21 cellular contexts compared by ENCODE assay signal in genomic region chr2:96947949-96948348, GRCh38. TPM values are rescaled to one million over a fixed set of nuclear protein-coding genes. Genes with fewer than 3 reads are reported as not detected.
"Had no signal": no experiment of that assay in that cellular context is flagged by ENCODE, and none has a peak within 500 bp of the region (broad histone marks: within the 10 kb centered on the region; RNA-seq: fewer than 3 reads in every experiment).

No MANE protein-coding gene starts in this region.

- H3K9me3 Mint-ChIP-seq: natural killer cell treated with Interleukin-12 subunit alpha and Interleukin-12 subunit beta and Interleukin-15 and Interleukin-18, amount 100 ng/mL, for 72 hours; stimulated activated naive CD8-positive, alpha-beta T cell treated with anti-CD3 and anti-CD28 coated beads, Interleukin-15, Interleukin-2, amounts not matched to agents 100 ng/mL and 50 ng/mL, for 24 hours had no signal

- H3K27ac ChIP-seq: esophagus squamous epithelium, left ventricle myocardium inferior, neural progenitor cell, ovary, thoracic aorta, transverse colon had no signal

- DNase-seq: esophagus squamous epithelium; foreskin fibroblast; immature natural killer cell; left ventricle myocardium inferior; mesenchymal stem cell; midbrain; ovary; stimulated activated CD4-positive, alpha-beta T cell treated with anti-CD3 and anti-CD28 coated beads, Interleukin-4, amount 100 ng/mL, for 1 hour; stimulated activated CD8-positive, alpha-beta memory T cell treated with anti-CD3 and anti-CD28 coated beads, Interleukin-4, amount 100 ng/mL, for 48 hours; transverse colon had no signal

- H3K36me3 Mint-ChIP-seq: immature natural killer cell; natural killer cell treated with Interleukin-12 subunit alpha and Interleukin-12 subunit beta and Interleukin-15 and Interleukin-18, amount 100 ng/mL, for 72 hours had no signal

- H3K27me3 ChIP-seq: neural progenitor cell, ovary, transverse colon had no signal

- H3K27me3 Mint-ChIP-seq: natural killer cell treated with Interleukin-12 subunit alpha and Interleukin-12 subunit beta and Interleukin-15 and Interleukin-18, amount 100 ng/mL, for 72 hours; stimulated activated naive CD8-positive, alpha-beta T cell treated with anti-CD3 and anti-CD28 coated beads, Interleukin-15, Interleukin-2, amounts not matched to agents 100 ng/mL and 50 ng/mL, for 24 hours had no signal

- H3K4me3 Mint-ChIP-seq: dendritic cell treated with granulocyte-macrophage colony-stimulating factor and Interleukin-4, amounts not matched to agents 40 ng/mL and 50 ng/mL, for 4 days; immature natural killer cell; natural killer cell treated with Interleukin-12 subunit alpha and Interleukin-12 subunit beta and Interleukin-15 and Interleukin-18, amount 100 ng/mL, for 72 hours; neural progenitor cell; stimulated activated effector memory CD8-positive, alpha-beta T cell treated with anti-CD3 and anti-CD28 coated beads, Interleukin-12 subunit alpha, Interleukin-12 subunit beta, amount 100 ng/mL, for 72 hours; stimulated activated naive CD8-positive, alpha-beta T cell treated with anti-CD3 and anti-CD28 coated beads, Interleukin-15, Interleukin-2, amounts not matched to agents 100 ng/mL and 50 ng/mL, for 24 hours had no signal

- H3K36me3 ChIP-seq: esophagus squamous epithelium, left ventricle myocardium inferior, neural progenitor cell, ovary, thoracic aorta, transverse colon had no signal

- H3K9me3 ChIP-seq: esophagus squamous epithelium, ovary, thoracic aorta, transverse colon had no signal

- H3K27ac Mint-ChIP-seq: dendritic cell treated with granulocyte-macrophage colony-stimulating factor and Interleukin-4, amounts not matched to agents 40 ng/mL and 50 ng/mL, for 4 days; immature natural killer cell; natural killer cell treated with Interleukin-12 subunit alpha and Interleukin-12 subunit beta and Interleukin-15 and Interleukin-18, amount 100 ng/mL, for 72 hours; neural progenitor cell; progenitor cell of endocrine pancreas; stimulated activated naive CD8-positive, alpha-beta T cell treated with anti-CD3 and anti-CD28 coated beads, Interleukin-15, Interleukin-2, amounts not matched to agents 100 ng/mL and 50 ng/mL, for 24 hours had no signal

- H3K4me3 ChIP-seq: esophagus squamous epithelium, left ventricle myocardium inferior, lung, neural progenitor cell, ovary, thoracic aorta, transverse colon had no signal

- ATAC-seq: natural killer cell treated with Interleukin-12 subunit alpha and Interleukin-12 subunit beta and Interleukin-15 and Interleukin-18, amount 100 ng/mL, for 72 hours; right cardiac atrium; stimulated activated effector memory CD8-positive, alpha-beta T cell treated with anti-CD3 and anti-CD28 coated beads, Interleukin-12 subunit alpha, Interleukin-12 subunit beta, amount 100 ng/mL, for 72 hours had no signal

RNA-seq across cellular contexts. Expression of gene FAM178B, which starts 38.4 kb away (rescaled TPM):
- total RNA-seq: epithelial cell of proximal tubule; natural killer cell treated with Interleukin-12 subunit alpha and Interleukin-12 subunit beta and Interleukin-15 and Interleukin-18, amount 100 ng/mL, for 72 hours; progenitor cell of endocrine pancreas; thoracic aorta; transverse colon; urinary bladder had no signal
